Comparison of ENCODE assay signal across 1 cellular context in the genomic region with DNA sequence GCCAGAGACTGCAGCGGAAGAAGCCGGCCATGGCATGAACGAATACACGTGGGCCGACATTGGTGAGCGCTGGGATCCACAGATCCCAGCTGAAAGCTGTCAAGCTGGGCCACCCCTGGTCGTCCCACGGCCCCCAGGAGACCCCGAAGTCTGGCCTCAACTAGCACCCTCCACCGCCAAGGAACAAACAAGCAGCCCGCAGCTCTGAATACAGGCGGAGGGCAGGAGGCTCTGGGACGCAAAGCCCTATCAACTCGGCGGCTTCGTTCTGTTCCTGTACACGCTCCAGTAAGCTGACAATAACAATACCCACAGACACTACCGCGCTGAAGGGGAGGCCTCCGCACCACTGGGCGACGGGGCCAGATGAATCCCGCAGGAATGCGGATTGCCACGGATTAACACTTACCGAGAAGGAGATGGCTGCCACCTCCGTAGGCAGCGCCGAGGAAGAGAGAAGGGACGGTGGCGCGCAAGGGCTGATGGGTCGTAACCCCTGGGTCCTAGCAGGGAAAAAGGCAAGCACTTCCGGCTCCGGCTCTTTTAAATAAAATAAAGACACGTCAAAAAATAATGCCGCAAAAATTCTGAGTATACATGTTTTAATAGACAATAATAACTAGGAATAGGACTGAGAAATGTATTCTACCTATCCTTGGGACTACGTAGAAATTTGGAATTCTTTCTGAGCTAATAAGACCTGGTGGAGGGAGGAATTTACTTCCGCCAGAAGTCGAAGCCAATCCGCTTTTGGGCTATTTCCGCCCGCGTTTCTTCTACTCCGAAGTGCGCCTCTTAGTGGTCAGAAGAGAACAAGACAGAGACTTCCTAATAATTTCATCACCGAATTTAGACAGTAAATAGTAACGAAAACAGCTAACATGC.
TF ChIP-seq lines count a peak whose summit lies in the region.

A gene (minus strand): TSS at position 481 of the 885 bp plus-strand sequence. CDS start 1,328 bp downstream, outside the sequence.

TF ChIP-seq in GM12878, 131 proteins besides CTCF, POLR2A, EP300 and RAD21 (continued from another document):
- TF ChIP-seq, protein P1, sequence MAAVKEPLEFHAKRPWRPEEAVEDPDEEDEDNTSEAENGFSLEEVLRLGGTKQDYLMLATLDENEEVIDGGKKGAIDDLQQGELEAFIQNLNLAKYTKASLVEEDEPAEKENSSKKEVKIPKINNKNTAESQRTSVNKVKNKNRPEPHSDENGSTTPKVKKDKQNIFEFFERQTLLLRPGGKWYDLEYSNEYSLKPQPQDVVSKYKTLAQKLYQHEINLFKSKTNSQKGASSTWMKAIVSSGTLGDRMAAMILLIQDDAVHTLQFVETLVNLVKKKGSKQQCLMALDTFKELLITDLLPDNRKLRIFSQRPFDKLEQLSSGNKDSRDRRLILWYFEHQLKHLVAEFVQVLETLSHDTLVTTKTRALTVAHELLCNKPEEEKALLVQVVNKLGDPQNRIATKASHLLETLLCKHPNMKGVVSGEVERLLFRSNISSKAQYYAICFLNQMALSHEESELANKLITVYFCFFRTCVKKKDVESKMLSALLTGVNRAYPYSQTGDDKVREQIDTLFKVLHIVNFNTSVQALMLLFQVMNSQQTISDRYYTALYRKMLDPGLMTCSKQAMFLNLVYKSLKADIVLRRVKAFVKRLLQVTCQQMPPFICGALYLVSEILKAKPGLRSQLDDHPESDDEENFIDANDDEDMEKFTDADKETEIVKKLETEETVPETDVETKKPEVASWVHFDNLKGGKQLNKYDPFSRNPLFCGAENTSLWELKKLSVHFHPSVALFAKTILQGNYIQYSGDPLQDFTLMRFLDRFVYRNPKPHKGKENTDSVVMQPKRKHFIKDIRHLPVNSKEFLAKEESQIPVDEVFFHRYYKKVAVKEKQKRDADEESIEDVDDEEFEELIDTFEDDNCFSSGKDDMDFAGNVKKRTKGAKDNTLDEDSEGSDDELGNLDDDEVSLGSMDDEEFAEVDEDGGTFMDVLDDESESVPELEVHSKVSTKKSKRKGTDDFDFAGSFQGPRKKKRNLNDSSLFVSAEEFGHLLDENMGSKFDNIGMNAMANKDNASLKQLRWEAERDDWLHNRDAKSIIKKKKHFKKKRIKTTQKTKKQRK (IDR thresholded peaks at IDR 0.05; ENCODE audit: low read depth, low read length), result no peak; the same call in 1 of the 2 replicates
- peak; percentile 74 for TF ChIP-seq ZZZ3 (IDR thresholded peaks at IDR 0.05; ENCODE audit: control insufficient read depth, insufficient read length, low read depth)
- TF ChIP-seq, protein P2, sequence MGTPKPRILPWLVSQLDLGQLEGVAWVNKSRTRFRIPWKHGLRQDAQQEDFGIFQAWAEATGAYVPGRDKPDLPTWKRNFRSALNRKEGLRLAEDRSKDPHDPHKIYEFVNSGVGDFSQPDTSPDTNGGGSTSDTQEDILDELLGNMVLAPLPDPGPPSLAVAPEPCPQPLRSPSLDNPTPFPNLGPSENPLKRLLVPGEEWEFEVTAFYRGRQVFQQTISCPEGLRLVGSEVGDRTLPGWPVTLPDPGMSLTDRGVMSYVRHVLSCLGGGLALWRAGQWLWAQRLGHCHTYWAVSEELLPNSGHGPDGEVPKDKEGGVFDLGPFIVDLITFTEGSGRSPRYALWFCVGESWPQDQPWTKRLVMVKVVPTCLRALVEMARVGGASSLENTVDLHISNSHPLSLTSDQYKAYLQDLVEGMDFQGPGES (IDR thresholded peaks at IDR 0.05), result 0 out of 2 replicates have a peak, but pooled peaks have one; percentile 26
